ENCODE assay signal across 1 cellular context in genomic region chr15:66654718-66655375, GRCh38.
A peak's percentile ranks its signal among the peaks of the same experiment; 100 is the strongest.
TF ChIP-seq lines count a peak whose summit lies in the region.

No MANE protein-coding gene starts in this region.

TF ChIP-seq in K562, 482 proteins besides CTCF, POLR2A, EP300 and RAD21 (continued from another document):
- TF ChIP-seq YY1 (IDR thresholded peaks at IDR 0.05; ENCODE audit: borderline replicate concordance in 1 of 3, control insufficient read depth in 1 of 3, extremely low read depth in 1 of 3, insufficient read depth in 3 of 3, insufficient read length in 1 of 3, insufficient replicate concordance in 2 of 3, low read depth in 1 of 3, low read length in 2 of 3) (peak in 2 of 3 experiments; percentile 26), ILF3 (IDR thresholded peaks at IDR 0.05; ENCODE audit: borderline replicate concordance) (no peak), ZNF395 (CRISPR knock-in tag; IDR thresholded peaks at IDR 0.05) (no peak)
TF ChIP-seq in K562: peak in this region for 41.
